16 cellular contexts compared by ENCODE assay signal in the genomic region with DNA sequence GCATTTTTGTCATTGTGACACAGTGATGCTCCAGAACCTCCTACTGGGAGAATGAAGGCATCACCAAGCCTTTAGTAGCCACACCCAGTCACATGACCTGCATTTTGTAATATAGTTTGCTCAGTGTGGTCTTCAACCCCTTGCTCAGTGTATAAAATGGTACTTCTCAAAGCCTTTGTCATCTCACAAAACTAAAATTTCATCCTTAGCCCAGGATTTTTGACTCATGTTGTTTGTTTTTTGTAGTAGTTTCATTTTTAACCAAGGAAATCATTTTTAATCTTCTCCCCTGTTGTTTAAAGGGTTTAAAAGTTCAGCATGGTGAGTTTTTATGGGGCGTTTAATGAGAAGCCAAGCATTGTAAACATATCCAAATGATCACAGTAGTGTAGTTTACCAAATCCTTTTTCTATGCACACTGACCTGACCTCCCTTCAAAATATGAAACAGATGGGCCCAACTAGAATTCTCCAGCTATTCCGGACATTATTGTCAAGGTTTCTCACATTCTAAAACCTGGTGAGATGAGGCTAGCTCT. TPM values are rescaled to one million over a fixed set of nuclear protein-coding genes. Genes with fewer than 3 reads are reported as not detected.
DNase-seq lines count a peak whose midpoint lies in the region; ATAC-seq and TF ChIP-seq lines count a peak whose summit lies in the region.
"Had no signal": no experiment of that assay in that cellular context is flagged by ENCODE, and none has a peak within 500 bp of the region (broad histone marks: within the 10 kb centered on the region; RNA-seq: fewer than 3 reads in every experiment).

No MANE protein-coding gene starts in this region.

- peaks cover 3% of the 10 kb centered on the region for H3K9me3 Mint-ChIP-seq in Calu3 (ENCODE audit: low read depth, unreplicated experiment)
- H3K9me3 Mint-ChIP-seq: activated naive CD4-positive, alpha-beta T cell treated with anti-CD3 and anti-CD28 coated beads, Interleukin-2, amount 50 U/mL, for 72 hours had no signal

- no peak overlapping the region for H3K4me3 Mint-ChIP-seq in Calu3 (ENCODE audit: low read depth, unreplicated experiment)

- H3K4me1 ChIP-seq in heart left ventricle (peaks cover 5 to 82% (median 58%) of the 10 kb centered on the region in 12 donors), breast epithelium (no peaks in the 10 kb centered on the region), lung (ENCODE audit: control insufficient read depth in 2 of 2, insufficient read depth in 2 of 2, low read length in 2 of 2) (peaks cover 4 to 43% of the 10 kb centered on the region in 2 donors), spleen (peaks cover 6 to 24% (median 16%) of the 10 kb centered on the region in 6 donors)
- H3K4me1 ChIP-seq: HAP-1 had no signal

- H3K9me3 ChIP-seq in heart left ventricle (peaks cover 0 to 7% (median 0%) of the 10 kb centered on the region in 12 donors), breast epithelium (no peaks in the 10 kb centered on the region), lung (ENCODE audit: control insufficient read depth in 2 of 2, insufficient read depth in 1 of 2, low read length in 1 of 2) (no peaks in the 10 kb centered on the region), spleen (no peaks in the 10 kb centered on the region)
- H3K9me3 ChIP-seq: HAP-1, upper lobe of right lung had no signal

- no peaks in the 10 kb centered on the region for H3K27me3 ChIP-seq in heart left ventricle
- H3K27me3 ChIP-seq in breast epithelium = no peaks in the 10 kb centered on the region
- H3K27me3 ChIP-seq in lung (ENCODE audit: control insufficient read depth, insufficient read depth) = no peaks in the 10 kb centered on the region
- H3K27me3 ChIP-seq in spleen (replicated peaks in 1 of 7) = no peaks in the 10 kb centered on the region
- H3K27me3 ChIP-seq: upper lobe of right lung had no signal

- ATAC-seq in heart left ventricle (peak in 1 of 4 donors; percentile 19), lung (ENCODE audit: insufficient read depth, low FRiP score) (no peak)
- ATAC-seq: activated naive CD4-positive, alpha-beta T cell treated with anti-CD3 and anti-CD28 coated beads, Interleukin-2, amount 50 U/mL, for 72 hours; upper lobe of right lung had no signal

- H3K36me3 ChIP-seq in heart left ventricle (peaks cover 0 to 26% (median 3%) of the 10 kb centered on the region in 9 donors), breast epithelium (no peaks in the 10 kb centered on the region), lung (ENCODE audit: control insufficient read depth in 2 of 2, insufficient read depth in 2 of 2, low read length in 2 of 2) (peaks cover 0 to 4% of the 10 kb centered on the region in 2 donors), spleen (no peaks in the 10 kb centered on the region)
- H3K36me3 ChIP-seq: HAP-1, upper lobe of right lung had no signal

- no TSS peak for BruUV-seq in Calu3 (replicated peaks; lab: Mats Ljungman, UMichigan)

- CTCF ChIA-PET in Calu3 (lab: Charles Lee) = interaction anchor here (0.8 to 1.7 kb wide), 3 partner anchors 14 to 1206 kb away, joined by 3 to 8 read pairs (median 3); no protein-coding TSS in a partner anchor

- H3K27ac Mint-ChIP-seq in Calu3 (ENCODE audit: unreplicated experiment) = no peak overlapping the region
- H3K27ac Mint-ChIP-seq: activated naive CD4-positive, alpha-beta T cell treated with anti-CD3 and anti-CD28 coated beads, Interleukin-2, amount 50 U/mL, for 72 hours had no signal

- H3K4me1 Mint-ChIP-seq in Calu3 (ENCODE audit: low read depth, unreplicated experiment) = peaks cover 8% of the 10 kb centered on the region

- intact Hi-C loops in heart left ventricle (cut with DNase I) (no loop called here), cardiac septum (cut with DNase I) (no loop called here), breast epithelium (cut with DNase I; ENCODE audit: low total_unique reads) (no loop called here), spleen (cut with DNase I; ENCODE audit: low total_unique reads) (no loop called here), Calu3 (cut with micrococcal nuclease; ENCODE audit: unreplicated experiment) (no loop called here)

- H3K4me3 ChIP-seq in heart left ventricle = no peak overlapping the region
- no peak overlapping the region for H3K4me3 ChIP-seq in breast epithelium
- no peak overlapping the region for H3K4me3 ChIP-seq in lung
- no peak overlapping the region for H3K4me3 ChIP-seq in spleen
- H3K4me3 ChIP-seq: HAP-1, upper lobe of right lung had no signal

- TF ChIP-seq POLR2A in heart left ventricle (IDR thresholded peaks at IDR 0.05) (no peak), breast epithelium (IDR thresholded peaks at IDR 0.05) (no peak), spleen (IDR thresholded peaks at IDR 0.05) (no peak)

- H3K27me3 Mint-ChIP-seq in Calu3 (ENCODE audit: unreplicated experiment) = no peaks in the 10 kb centered on the region

- no peak for DNase-seq in heart left ventricle
- DNase-seq in cardiac septum (ENCODE audit: low spot score) = no peak
- DNase-seq in breast epithelium (ENCODE audit: low spot score in 2 of 2) = no peak
- DNase-seq in lung (ENCODE audit: low spot score) = no peak
- no peak for DNase-seq in spleen
- DNase-seq in activated T-cell treated with anti-CD3 and anti-CD28 coated beads for 4 hours = no peak
- DNase-seq in central memory CD4-positive, alpha-beta T cell = no peak
- DNase-seq in Calu3 = no peak
- DNase-seq: kidney, NCI-H1105 treated with DMSO at 0.1 percent for 48 hours, NCI-H774, nucleus accumbens, T-helper 1 cell, upper lobe of right lung had no signal

- no peaks in the 10 kb centered on the region for H3K36me3 Mint-ChIP-seq in Calu3 (ENCODE audit: insufficient read depth, unreplicated experiment)
- H3K36me3 Mint-ChIP-seq: activated naive CD4-positive, alpha-beta T cell treated with anti-CD3 and anti-CD28 coated beads, Interleukin-2, amount 50 U/mL, for 72 hours had no signal

- 58 to 66% (median 63%) methylated on average over 2 of the region's 2 CpGs for WGBS in heart left ventricle, 4 donors
- 72 to 89% methylated on average over 2 of the region's 2 CpGs for WGBS in lung, 2 donors
- WGBS in spleen, 5 donors = 77 to 93% (median 87%) methylated on average over 2 of the region's 2 CpGs

- H3K27ac ChIP-seq in heart left ventricle (peak overlapping the region in 11 of 12 donors; percentile 12 to 82 (median 58)), breast epithelium (peak overlapping the region; percentile 23 to 67), lung (ENCODE audit: low read depth in 1 of 2, low read length in 1 of 2) (peak overlapping the region; percentile 21 to 68), spleen (peak overlapping the region in 1 of 8 donors; percentile 11)

- TF ChIP-seq CTCF in heart left ventricle (IDR thresholded peaks at IDR 0.05) = no peak
- TF ChIP-seq CTCF in breast epithelium (IDR thresholded peaks at IDR 0.05) = no peak
- TF ChIP-seq CTCF in lung (IDR thresholded peaks at IDR 0.05; ENCODE audit: control extremely low read depth, extremely low read depth) = no peak
- TF ChIP-seq CTCF in spleen (IDR thresholded peaks at IDR 0.05 in 8 of 11, conservative IDR thresholded peaks at IDR 0.05 in 3 of 11) = no peak
- TF ChIP-seq CTCF in Calu3 (IDR thresholded peaks at IDR 0.05; ENCODE audit: unreplicated experiment) = no peak

RNA-seq across cellular contexts. Expression of a gene that starts 25.4 kb away (rescaled TPM):
- total RNA-seq in heart left ventricle = 100 to 1,000 TPM in 1 of 9 donors, 10 to 100 TPM in 8; 38.8 to 137 (median 49.9) TPM
- 100 to 1,000 TPM in 1 of 2 donors, 10 to 100 TPM in 1; 23.8 to 100 TPM for polyA plus RNA-seq in heart left ventricle
- 52.3 TPM for total RNA-seq in cardiac septum
- total RNA-seq in breast epithelium = 10 to 100 TPM in 1 of 3 donors, 1 to 10 TPM in 2; 1.6 to 14.2 (median 8.8) TPM
- total RNA-seq in lung = 10 to 100 TPM; 12.4 to 19.6 TPM
- 10 to 100 TPM in 1 of 2 donors, 1 to 10 TPM in 1; 6.9 to 15.2 TPM for polyA plus RNA-seq in lung
- total RNA-seq in spleen = 10 to 100 TPM in 1 of 7 donors, 1 to 10 TPM in 6; 1.7 to 10.8 (median 4.4) TPM
- 1 to 10 TPM; 1.5 to 4.3 (median 1.7) TPM for polyA plus RNA-seq in spleen
- 1.2 and 2.6 TPM in 2 replicates for total RNA-seq in Calu3 (2022)
- total RNA-seq: activated naive CD4-positive, alpha-beta T cell treated with anti-CD3 and anti-CD28 coated beads, Interleukin-2, amount 50 U/mL, for 72 hours had no signal
